Comparison of ENCODE assay signal across 8 cellular contexts in the genomic region with DNA sequence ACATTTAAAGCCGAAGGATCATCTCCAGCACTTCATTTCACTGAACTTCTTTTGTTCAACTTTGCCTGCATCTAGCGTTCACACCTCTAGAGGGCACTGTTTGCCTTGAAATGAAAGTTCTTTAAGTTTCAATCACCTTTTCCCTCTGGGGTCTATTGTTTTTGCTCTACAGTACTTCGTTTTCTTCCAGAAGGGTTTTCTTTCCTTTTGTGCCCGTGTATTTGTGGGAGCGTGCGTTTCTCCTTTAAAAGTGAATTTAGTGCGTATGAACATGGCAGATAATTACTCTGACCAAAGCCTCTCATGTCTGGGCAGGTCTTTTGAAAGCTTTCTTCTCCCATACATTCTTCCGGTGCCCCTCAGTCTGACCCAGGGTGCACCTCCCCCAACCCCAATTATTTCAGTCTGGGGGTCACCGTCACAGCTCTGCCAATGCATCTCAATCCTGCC.
DNase-seq lines count a peak whose midpoint lies in the region; ATAC-seq and TF ChIP-seq lines count a peak whose summit lies in the region.

No MANE protein-coding gene starts in this region.

- H3K9ac ChIP-seq in neural cell (ENCODE audit: low read length) = no peak overlapping the region

- peak overlapping the region; percentile 16 for H2AFZ ChIP-seq in neural cell (ENCODE audit: low read depth, low read length)

- H3K4me2 ChIP-seq in neural cell (ENCODE audit: low read length) = no peak overlapping the region

- H3K27me3 ChIP-seq in neural cell (ENCODE audit: insufficient read depth, low read depth, low read length) = no peaks in the 10 kb centered on the region
- H3K27me3 ChIP-seq in effector memory CD4-positive, alpha-beta T cell (replicated peaks; ENCODE audit: control insufficient read depth, insufficient read depth, low read length, poor library complexity, severe bottlenecking) = no peaks in the 10 kb centered on the region

- no peak for ATAC-seq in HG02884 (IDR thresholded peaks at IDR 0.05; ENCODE audit: unreplicated experiment)

- H3K4me3 ChIP-seq in AG09309 (ENCODE audit: control insufficient read depth, low read depth, low read length) (no peak overlapping the region), GM12865 (ENCODE audit: low read depth, low read length) (no peak overlapping the region), epithelial cell of proximal tubule (ENCODE audit: low read depth, low read length) (no peak overlapping the region), neural cell (ENCODE audit: low read length) (no peak overlapping the region)
- H3K4me3 ChIP-seq in effector memory CD4-positive, alpha-beta T cell (ENCODE audit: insufficient read depth, low read depth, low read length, poor library complexity, severe bottlenecking) = no peak overlapping the region

- H4K20me1 ChIP-seq in neural cell (ENCODE audit: insufficient read depth) = no peaks in the 10 kb centered on the region

- TF ChIP-seq CTCF in AG09309 (IDR thresholded peaks at IDR 0.05; ENCODE audit: control insufficient read depth, insufficient read depth, low read depth, low read length, missing control alignments) (peak; percentile 75), GM12865 (IDR thresholded peaks at IDR 0.05; ENCODE audit: insufficient read depth, low read depth, low read length, missing control alignments) (peak; percentile 72), epithelial cell of proximal tubule (conservative IDR thresholded peaks at IDR 0.05; ENCODE audit: low read depth, low read length) (peak; percentile 89), neural cell (IDR thresholded peaks at IDR 0.05; ENCODE audit: poor library complexity, severe bottlenecking) (peak; percentile 90)

- no peaks in the 10 kb centered on the region for H3K4me1 ChIP-seq in effector memory CD4-positive, alpha-beta T cell (ENCODE audit: control insufficient read depth, insufficient read depth, low read length, poor library complexity, severe bottlenecking)

- TF ChIP-seq EP300 in neural cell (conservative IDR thresholded peaks at IDR 0.05; ENCODE audit: poor library complexity, severe bottlenecking) = no peak

- no peaks in the 10 kb centered on the region for H3K9me3 ChIP-seq in neural cell (ENCODE audit: low read length)
- H3K9me3 ChIP-seq in effector memory CD4-positive, alpha-beta T cell (ENCODE audit: control insufficient read depth, low read length) = no peaks in the 10 kb centered on the region

- no peaks in the 10 kb centered on the region for H3K9me2 ChIP-seq in neural cell (ENCODE audit: insufficient read depth, low read length)

- no peaks in the 10 kb centered on the region for H3K36me3 ChIP-seq in neural cell (ENCODE audit: insufficient read depth, low read length)
- no peaks in the 10 kb centered on the region for H3K36me3 ChIP-seq in effector memory CD4-positive, alpha-beta T cell (ENCODE audit: control insufficient read depth, insufficient read depth, low read length)

- no peak overlapping the region for H3K27ac ChIP-seq in neural cell (ENCODE audit: low read length)
- no peak overlapping the region for H3K27ac ChIP-seq in effector memory CD4-positive, alpha-beta T cell (ENCODE audit: insufficient read depth, low read length, poor library complexity, severe bottlenecking)

- no peaks in the 10 kb centered on the region for H3K79me2 ChIP-seq in neural cell (replicated peaks; ENCODE audit: insufficient read depth, low read length)

- DNase-seq in AG09309 (ENCODE audit: low read depth) (peak; percentile 11), GM12865 (ENCODE audit: low read depth) (peak; percentile 65), NCI-H1417 (lab: John Stamatoyannopoulos, UW) (peak; percentile 56 to 99 (median 86)), SKM-1 treated with dmso at 0.1 percent for 144 hours (lab: John Stamatoyannopoulos, UW; ENCODE audit: unreplicated experiment) (peak; percentile 44), epithelial cell of proximal tubule (ENCODE audit: low read depth) (peak; percentile 15)
- no peak for DNase-seq in effector memory CD4-positive, alpha-beta T cell

- peaks cover 5% of the 10 kb centered on the region for H3F3A ChIP-seq in neural cell (ENCODE audit: insufficient read depth, low read length, poor library complexity, severe bottlenecking)

- TF ChIP-seq RAD21 in neural cell (conservative IDR thresholded peaks at IDR 0.05) = peak; percentile 95

TF ChIP-seq in neural cell, 6 proteins besides CTCF, POLR2A, EP300 and RAD21:
- TF ChIP-seq POLR2AphosphoS5 (IDR thresholded peaks at IDR 0.05) (no peak), MXI1 (conservative IDR thresholded peaks at IDR 0.05; ENCODE audit: poor library complexity, severe bottlenecking) (peak; percentile 14), SMC3 (conservative IDR thresholded peaks at IDR 0.05; ENCODE audit: poor library complexity) (peak; percentile 91)

Comparison
In these comparisons a context has a peak if more than half of its experiments do, and no peak if none do; other contexts are left out.
1. DNase-seq: peak in AG09309 (single experiment), GM12865 (single experiment), NCI-H1417 (3 of 3), SKM-1 treated with dmso at 0.1 percent for 144 hours (single experiment) and epithelial cell of proximal tubule (single experiment); none in effector memory CD4-positive, alpha-beta T cell (0 of 3).
2. Peak in every context shown above with its lines, with median percentiles within 50 percentile points of each other: CTCF ChIP-seq.